Comparison of ENCODE assay signal across 10 cellular contexts in genomic region chr2:158726906-158727592, GRCh38.
A peak's percentile ranks its signal among the peaks of the same experiment; 100 is the strongest.
DNase-seq lines count a peak whose midpoint lies in the region; ATAC-seq and TF ChIP-seq lines count a peak whose summit lies in the region.
"Had no signal": no experiment of that assay in that cellular context is flagged by ENCODE, and none has a peak within 500 bp of the region (broad histone marks: within the 10 kb centered on the region; RNA-seq: fewer than 3 reads in every experiment).

No MANE protein-coding gene starts in this region.

- TF ChIP-seq EP300 in stomach (IDR thresholded peaks at IDR 0.05), result no peak

- TF ChIP-seq POLR2A in stomach (IDR thresholded peaks at IDR 0.05), result no peak

- no peak for ATAC-seq in T-cell (replicated peaks in 1 of 4)

- H3K9me3 Mint-ChIP-seq in activated CD4-positive, alpha-beta memory T cell treated with anti-CD3 and anti-CD28 coated beads, Interleukin-2, amount 10 ng/mL, durations not matched to agents 7 days and 5 days, result peaks cover 2% of the 10 kb centered on the region
- no peaks in the 10 kb centered on the region for H3K9me3 Mint-ChIP-seq in T-cell
- H3K9me3 Mint-ChIP-seq: neural crest cell had no signal

- no peaks in the 10 kb centered on the region for H3K4me1 Mint-ChIP-seq in activated CD4-positive, alpha-beta memory T cell treated with anti-CD3 and anti-CD28 coated beads, Interleukin-2, amount 10 ng/mL, durations not matched to agents 7 days and 5 days
- no peaks in the 10 kb centered on the region for H3K4me1 Mint-ChIP-seq in T-cell

- POLR2A ChIA-PET in activated CD4-positive, alpha-beta memory T cell treated with anti-CD3 and anti-CD28 coated beads, Interleukin-2, amount 10 ng/mL, durations not matched to agents 7 days and 5 days (lab: Charles Lee), result no interaction called here
- POLR2A ChIA-PET in T-cell (lab: Charles Lee), result no interaction called here

- no peaks in the 10 kb centered on the region for H3K9me3 ChIP-seq in stomach

- no peak overlapping the region for H3K4me3 Mint-ChIP-seq in activated CD4-positive, alpha-beta memory T cell treated with anti-CD3 and anti-CD28 coated beads, Interleukin-2, amount 10 ng/mL, durations not matched to agents 7 days and 5 days
- H3K4me3 Mint-ChIP-seq in T-cell, result no peak overlapping the region
- H3K4me3 Mint-ChIP-seq: neural crest cell had no signal

- intact Hi-C loops in stomach (cut with DNase I; ENCODE audit: low total_unique reads), result no loop called here

- no peak overlapping the region for H3K27ac ChIP-seq in stomach

- CTCF ChIA-PET in activated CD4-positive, alpha-beta memory T cell treated with anti-CD3 and anti-CD28 coated beads, Interleukin-2, amount 10 ng/mL, durations not matched to agents 7 days and 5 days (lab: Charles Lee), result interaction anchor here (1.0 kb wide), 1 partner anchor 11 kb away, joined by 4 read pairs; no protein-coding TSS in a partner anchor
- CTCF ChIA-PET in T-cell (lab: Charles Lee), result no interaction called here

- no peaks in the 10 kb centered on the region for H3K27me3 Mint-ChIP-seq in activated CD4-positive, alpha-beta memory T cell treated with anti-CD3 and anti-CD28 coated beads, Interleukin-2, amount 10 ng/mL, durations not matched to agents 7 days and 5 days
- peaks cover 3 to 4% of the 10 kb centered on the region in 2 donors for H3K27me3 Mint-ChIP-seq in T-cell

- peak; percentile 47 for DNase-seq in DMS153 (lab: John Stamatoyannopoulos, UW)
- DNase-seq in NCI-H748 treated with DMSO at 0.1 percent for 48 hours (lab: John Stamatoyannopoulos, UW), result peak; percentile 52
- peak; percentile 10 for DNase-seq in fibroblast of pulmonary artery (ENCODE audit: low read depth)
- peak in 55 of 56 donors; percentile 36 to 98 (median 87) for DNase-seq in nucleus accumbens (lab: John Stamatoyannopoulos, UW)
- DNase-seq in dedifferentiated amniotic fluid mesenchymal stem cell (ENCODE audit: extremely low spot score), result no peak
- DNase-seq in activated CD4-positive, alpha-beta memory T cell treated with anti-CD3 and anti-CD28 coated beads, Interleukin-2, amount 10 ng/mL, durations not matched to agents 7 days and 5 days, result no peak
- DNase-seq in T-cell, result no peak
- no peak for DNase-seq in stomach
- DNase-seq: stimulated activated naive CD4-positive, alpha-beta T cell had no signal

- no peak overlapping the region for H3K27ac Mint-ChIP-seq in activated CD4-positive, alpha-beta memory T cell treated with anti-CD3 and anti-CD28 coated beads, Interleukin-2, amount 10 ng/mL, durations not matched to agents 7 days and 5 days
- no peak overlapping the region for H3K27ac Mint-ChIP-seq in T-cell

- H3K4me3 ChIP-seq in fibroblast of pulmonary artery (replicated peaks; ENCODE audit: low read depth, low read length) (no peak overlapping the region), stomach (no peak overlapping the region)

- peaks cover 18 to 34% (median 31%) of the 10 kb centered on the region in 4 donors for H3K4me1 ChIP-seq in stomach

- no peaks in the 10 kb centered on the region for H3K36me3 ChIP-seq in stomach

- no peak for TF ChIP-seq CTCF in fibroblast of pulmonary artery (IDR thresholded peaks at IDR 0.05; ENCODE audit: low read length, missing control alignments)
- no peak for TF ChIP-seq CTCF in stomach (IDR thresholded peaks at IDR 0.05)

- H3K27me3 ChIP-seq in stomach, result no peaks in the 10 kb centered on the region

- H3K36me3 Mint-ChIP-seq in activated CD4-positive, alpha-beta memory T cell treated with anti-CD3 and anti-CD28 coated beads, Interleukin-2, amount 10 ng/mL, durations not matched to agents 7 days and 5 days (ENCODE audit: low read depth), result no peaks in the 10 kb centered on the region
- no peaks in the 10 kb centered on the region for H3K36me3 Mint-ChIP-seq in T-cell

- WGBS in stomach, 5 donors, result 69 to 90% (median 79%) methylated on average over 7 to 8 of the region's 8 CpGs

Comparison
In these comparisons a context has a peak if more than half of its experiments do, and no peak if none do; other contexts are left out.
1. DNase-seq: peak in DMS153 (single experiment), NCI-H748 treated with DMSO at 0.1 percent for 48 hours (single experiment), fibroblast of pulmonary artery (single experiment) and nucleus accumbens (55 of 56); none in dedifferentiated amniotic fluid mesenchymal stem cell (single experiment), activated CD4-positive, alpha-beta memory T cell treated with anti-CD3 and anti-CD28 coated beads, Interleukin-2, amount 10 ng/mL, durations not matched to agents 7 days and 5 days (single experiment), T-cell (0 of 34) and stomach (single experiment).